In genomic region chr4:23934915-23935314, GRCh38 we compare ENCODE assay signal across 9 cellular contexts. TPM values are rescaled to one million over a fixed set of nuclear protein-coding genes. Genes with fewer than 3 reads are reported as not detected.
DNase-seq lines count a peak whose midpoint lies in the region; ATAC-seq, FAIRE-seq and TF ChIP-seq lines count a peak whose summit lies in the region.
"Had no signal": no experiment of that assay in that cellular context is flagged by ENCODE, and none has a peak within 500 bp of the region (broad histone marks: within the 10 kb centered on the region; RNA-seq: fewer than 3 reads in every experiment).

No MANE protein-coding gene starts in this region.

- no peaks in the 10 kb centered on the region for H3K36me3 Mint-ChIP-seq in mesothelial cell of epicardium

- H3K27ac Mint-ChIP-seq in mesothelial cell of epicardium: no peak overlapping the region
- H3K27ac Mint-ChIP-seq: naive B cell had no signal

- peak; percentile 40 to 60 for DNase-seq in Kasumi-1 (lab: John Stamatoyannopoulos, UW)
- DNase-seq in caudate nucleus (lab: John Stamatoyannopoulos, UW): peak in 6 of 61 donors; percentile 1 to 30 (median 12)
- DNase-seq in left colon: peak; percentile 19 to 49
- DNase-seq in urothelium cell line (ENCODE audit: low spot score): peak; percentile 65
- DNase-seq in mesothelial cell of epicardium (ENCODE audit: low spot score in 2 of 2, unreplicated experiment in 2 of 2): no peak
- no peak for DNase-seq in inferior parietal cortex (ENCODE audit: extremely low spot score)
- DNase-seq: naive B cell had no signal

- no peaks in the 10 kb centered on the region for H3K27me3 Mint-ChIP-seq in mesothelial cell of epicardium (ENCODE audit: low read depth)
- H3K27me3 Mint-ChIP-seq: naive B cell had no signal

- no peak for FAIRE-seq in urothelium cell line (lab: Jason Lieb, UNC)

- H3K4me1 Mint-ChIP-seq in mesothelial cell of epicardium: peaks cover 12% of the 10 kb centered on the region
- H3K4me1 Mint-ChIP-seq: naive B cell had no signal

- TF ChIP-seq CTCF in mesothelial cell of epicardium (IDR thresholded peaks at IDR 0.05; ENCODE audit: unreplicated experiment): no peak

- ATAC-seq in left colon: no peak
- ATAC-seq in GM21423 (IDR thresholded peaks at IDR 0.05; ENCODE audit: unreplicated experiment): no peak

- H3K4me3 Mint-ChIP-seq in mesothelial cell of epicardium: no peak overlapping the region
- H3K4me3 Mint-ChIP-seq: naive B cell had no signal

- no peaks in the 10 kb centered on the region for H3K9me3 Mint-ChIP-seq in mesothelial cell of epicardium

- H3K27ac ChIP-seq in caudate nucleus (ENCODE audit: low read depth, low read length): peak overlapping the region; percentile 18
- H3K27ac ChIP-seq: ascending aorta had no signal

- intact Hi-C loops in left colon (cut with DNase I, micrococcal nuclease): no loop called here

RNA-seq across cellular contexts. Expression of gene PPARGC1A, which starts 45.1 kb away (rescaled TPM):
- total RNA-seq in left colon: 10 to 100 TPM; 76.0 to 92.4 TPM
- 3.1 to 3.7 TPM (median 3.4 TPM) in 3 replicates for total RNA-seq in mesothelial cell of epicardium

Comparison
In these comparisons a context has a peak if more than half of its experiments do, and no peak if none do; other contexts are left out.
1. DNase-seq: peak in Kasumi-1 (2 of 2), left colon (2 of 2) and urothelium cell line (single experiment); none in mesothelial cell of epicardium (0 of 2) and inferior parietal cortex (single experiment).
2. RNA of gene PPARGC1A, which starts 45.1 kb away (total RNA-seq): 76.0 to 92.4 TPM in left colon; 3.1 to 3.7 TPM in mesothelial cell of epicardium; every median in the first group is over 10 times any median in the second.